In genomic region chr11:1159526-1160220, GRCh38 we compare ENCODE assay signal across 15 cellular contexts. TPM values are rescaled to one million over a fixed set of nuclear protein-coding genes. Genes with fewer than 3 reads are reported as not detected.
"Had no signal": no experiment of that assay in that cellular context is flagged by ENCODE, and none has a peak within 500 bp of the region (broad histone marks: within the 10 kb centered on the region; RNA-seq: fewer than 3 reads in every experiment).

No MANE protein-coding gene starts in this region.

RNA-seq across cellular contexts. Expression of gene MUC5AC, which starts 1.9 kb away (rescaled TPM):
- total RNA-seq: chondrocyte; endothelial cell of umbilical vein; epithelial cell of proximal tubule; fibroblast of lung; foreskin keratinocyte; heart left ventricle; left ventricle myocardium inferior; natural killer cell treated with Interleukin-12 subunit alpha and Interleukin-12 subunit beta and Interleukin-15 and Interleukin-18, amount 100 ng/mL, for 72 hours; neural crest cell; osteoblast; renal cortical epithelial cell; right cardiac atrium; transverse colon; urinary bladder had no signal
- polyA plus RNA-seq: endothelial cell of umbilical vein, fibroblast of lung, foreskin keratinocyte, heart left ventricle, psoas muscle, right cardiac atrium, urinary bladder had no signal
